ENCODE assay signal across 8 cellular contexts in the genomic region with DNA sequence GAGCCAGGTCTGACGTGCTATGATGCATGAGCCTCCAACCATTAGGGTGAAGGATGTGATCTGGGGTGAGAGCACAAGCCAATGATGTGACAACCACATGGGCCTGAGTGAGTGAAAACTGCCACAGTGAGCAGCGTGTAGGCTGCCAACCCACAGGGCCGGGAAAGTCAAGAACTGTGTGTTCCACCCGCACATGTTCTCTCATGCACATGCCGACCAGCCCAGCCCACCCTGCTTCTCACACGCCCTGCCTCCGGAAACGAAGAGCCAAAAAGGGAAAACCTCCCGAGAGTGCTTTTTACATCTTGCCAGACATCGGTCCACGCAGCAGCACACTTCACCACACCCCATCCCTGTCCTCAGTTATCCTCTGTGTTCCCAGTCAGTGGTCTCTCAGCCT.
"Had no signal": no experiment of that assay in that cellular context is flagged by ENCODE, and none has a peak within 500 bp of the region (broad histone marks: within the 10 kb centered on the region; RNA-seq: fewer than 3 reads in every experiment).

No MANE protein-coding gene starts in this region.

- H3K4me2 ChIP-seq: GM23338 had no signal

- DNase-seq: H7, HFFc6 had no signal

- H3K4me3 ChIP-seq: GM23338, HAP-1, K562 had no signal

- H3K36me3 ChIP-seq: HAP-1 had no signal

- H3K9me3 ChIP-seq: HAP-1 had no signal

- ATAC-seq: GM23338, HCT116, HepG2, K562 had no signal

- H2AFZ ChIP-seq: GM23338 had no signal

- H3K4me1 ChIP-seq: HAP-1 had no signal

- H3K27ac ChIP-seq: HL-60 had no signal
